ENCODE assay signal across 14 cellular contexts in the genomic region with DNA sequence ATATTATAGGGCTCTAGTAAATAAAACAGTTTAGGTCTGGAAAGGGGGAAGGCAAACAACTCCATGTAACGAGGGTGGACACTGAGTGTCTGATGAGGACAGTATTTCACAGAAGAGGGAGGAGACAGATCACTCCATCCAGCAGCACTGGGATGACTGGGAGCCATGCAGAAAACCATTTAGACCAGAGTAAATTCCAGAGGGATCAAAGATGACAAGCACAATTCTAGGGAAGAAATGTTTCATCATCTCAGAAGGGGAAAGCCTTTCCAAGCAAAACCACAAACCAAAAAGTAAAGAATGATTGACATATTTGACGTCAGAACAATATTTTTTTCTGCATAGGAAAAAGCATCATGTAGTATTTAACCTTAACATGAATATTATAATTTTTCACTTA. TPM values are rescaled to one million over a fixed set of nuclear protein-coding genes. Genes with fewer than 3 reads are reported as not detected.
DNase-seq lines count a peak whose midpoint lies in the region; ATAC-seq, FAIRE-seq and TF ChIP-seq lines count a peak whose summit lies in the region.
"Had no signal": no experiment of that assay in that cellular context is flagged by ENCODE, and none has a peak within 500 bp of the region (broad histone marks: within the 10 kb centered on the region; RNA-seq: fewer than 3 reads in every experiment).

No MANE protein-coding gene starts in this region.

- H3K4me1 ChIP-seq in H9 (ENCODE audit: insufficient read depth, low read length) (no peaks in the 10 kb centered on the region), hepatocyte (ENCODE audit: insufficient read depth) (no peaks in the 10 kb centered on the region), pancreas (peaks cover 0 to 20% (median 11%) of the 10 kb centered on the region in 3 donors)

- H3K4ac ChIP-seq in H9 (ENCODE audit: low read depth, low read length): no peak overlapping the region

- no peak overlapping the region for H2BK120ac ChIP-seq in H9 (ENCODE audit: low read depth, low read length, poor library complexity, severe bottlenecking)

- H3K14ac ChIP-seq in H9 (ENCODE audit: insufficient read depth, low read length): no peak overlapping the region

- H3K4me3 ChIP-seq in hepatocyte (no peak overlapping the region), pancreas (no peak overlapping the region), foreskin fibroblast (ENCODE audit: low read depth in 1 of 2, low read length in 2 of 2) (no peak overlapping the region)
- H3K4me3 ChIP-seq: GM23338 had no signal

- H3K4me2 ChIP-seq in H9 (ENCODE audit: insufficient read depth, insufficient read length, low read length) (no peak overlapping the region), hepatocyte (no peak overlapping the region)
- H3K4me2 ChIP-seq: GM23338 had no signal

- WGBS in H9 (ENCODE audit: extremely low coverage, insufficient read length, low lambda C conversion rate): no CpG with 5 or more reads among the region's 2 CpGs
- WGBS in hepatocyte (ENCODE audit: low lambda C conversion rate, missing lambda C conversion rate): 70% methylated on average over 2 of the region's 2 CpGs
- WGBS in pancreas, 2 donors: 69 to 90% methylated on average over 2 of the region's 2 CpGs

- H4K91ac ChIP-seq in H9 (ENCODE audit: insufficient read length, low read depth, low read length): no peak overlapping the region

- H3K4me3 Mint-ChIP-seq in H9: no peak overlapping the region
- peak overlapping the region; percentile 39 for H3K4me3 Mint-ChIP-seq in activated naive CD8-positive, alpha-beta T cell treated with anti-CD3 and anti-CD28 coated beads, Interleukin-2, amount 10 ng/mL, durations not matched to agents 7 days and 5 days
- H3K4me3 Mint-ChIP-seq in effector memory CD8-positive, alpha-beta T cell: no peak overlapping the region
- H3K4me3 Mint-ChIP-seq: CD8-positive, alpha-beta memory T cell; GM23338 had no signal

- H3K9me3 ChIP-seq in H9 (ENCODE audit: control insufficient read depth, low read depth, low read length) (no peaks in the 10 kb centered on the region), hepatocyte (ENCODE audit: low read depth) (no peaks in the 10 kb centered on the region), pancreas (no peaks in the 10 kb centered on the region)

- H4K5ac ChIP-seq in H9 (ENCODE audit: insufficient read length, low read depth, low read length): no peak overlapping the region

- H3K9me2 ChIP-seq in hepatocyte (replicated peaks; ENCODE audit: insufficient read depth): no peaks in the 10 kb centered on the region

- no peak overlapping the region for H2BK15ac ChIP-seq in H9 (ENCODE audit: low read depth, low read length)

- peak; percentile 10 for DNase-seq in AG09319 (ENCODE audit: extremely low read depth, low read depth)
- DNase-seq in H9: no peak
- DNase-seq in activated naive CD8-positive, alpha-beta T cell treated with anti-CD3 and anti-CD28 coated beads, Interleukin-2, amount 10 ng/mL, durations not matched to agents 7 days and 5 days: no peak
- no peak for DNase-seq in hepatocyte (ENCODE audit: low spot score)
- no peak for DNase-seq in pancreas
- no peak for DNase-seq in effector memory CD8-positive, alpha-beta T cell
- DNase-seq in foreskin fibroblast: no peak
- DNase-seq: effector memory CD4-positive, alpha-beta T cell; KG1; NCI-H187; NCI-H526 treated with DMSO at 0.1 percent for 48 hours; stimulated activated CD4-positive, alpha-beta T cell treated with anti-CD3 and anti-CD28 coated beads, Interleukin-2, amount 100 ng/mL, for 24 hours had no signal

- H3K27ac ChIP-seq in H9 (ENCODE audit: insufficient read length, low read depth, low read length) (no peak overlapping the region), hepatocyte (peak overlapping the region; percentile 98), pancreas (no peak overlapping the region)

- H2AFZ ChIP-seq in H9 (ENCODE audit: low read length) (no peak overlapping the region), hepatocyte (no peak overlapping the region)
- H2AFZ ChIP-seq: GM23338 had no signal

- TF ChIP-seq CTCF in AG09319 (IDR thresholded peaks at IDR 0.05; ENCODE audit: low read depth, low read length) (no peak), H9 (conservative IDR thresholded peaks at IDR 0.05) (no peak), hepatocyte (IDR thresholded peaks at IDR 0.05; ENCODE audit: poor library complexity) (no peak), pancreas (IDR thresholded peaks at IDR 0.05) (no peak), foreskin fibroblast (IDR thresholded peaks at IDR 0.05; ENCODE audit: low read depth, low read length) (no peak)

- no peak overlapping the region for H2AK5ac ChIP-seq in H9 (ENCODE audit: insufficient read length, low read length)

- H3K27ac Mint-ChIP-seq in H9: peak overlapping the region in 2 of 3 experiments; percentile 4 to 65; a peak in 2 of 7 replicates
- peak overlapping the region; percentile 63 for H3K27ac Mint-ChIP-seq in activated naive CD8-positive, alpha-beta T cell treated with anti-CD3 and anti-CD28 coated beads, Interleukin-2, amount 10 ng/mL, durations not matched to agents 7 days and 5 days
- no peak overlapping the region for H3K27ac Mint-ChIP-seq in effector memory CD8-positive, alpha-beta T cell
- H3K27ac Mint-ChIP-seq: GM23338 had no signal

- H3K56ac ChIP-seq in H9 (ENCODE audit: insufficient read length, low read depth, low read length): no peak overlapping the region

- no peaks in the 10 kb centered on the region for H3K23me2 ChIP-seq in H9 (ENCODE audit: insufficient read length, low read depth, low read length, poor library complexity, severe bottlenecking)

- H3K79me2 ChIP-seq in H9 (ENCODE audit: insufficient read depth, low read length): no peaks in the 10 kb centered on the region
- H3K79me2 ChIP-seq in hepatocyte: peaks cover 23% of the 10 kb centered on the region

- H2BK20ac ChIP-seq in H9 (ENCODE audit: low read depth, low read length, poor library complexity, severe bottlenecking): no peak overlapping the region

- POLR2A ChIA-PET in activated naive CD8-positive, alpha-beta T cell treated with anti-CD3 and anti-CD28 coated beads, Interleukin-2, amount 10 ng/mL, durations not matched to agents 7 days and 5 days (lab: Charles Lee): interaction anchor here (0.7 kb wide), 1 partner anchor 45 kb away, joined by 3 read pairs; no protein-coding TSS in a partner anchor

- no peaks in the 10 kb centered on the region for H3K36me3 ChIP-seq in hepatocyte (replicated peaks; ENCODE audit: insufficient read depth, low read depth)
- peaks cover 4 to 64% (median 30%) of the 10 kb centered on the region in 3 donors for H3K36me3 ChIP-seq in pancreas

- H2BK12ac ChIP-seq in H9 (ENCODE audit: insufficient read length, low read depth, low read length): no peak overlapping the region

- H3K79me1 ChIP-seq in H9 (ENCODE audit: insufficient read depth, low read depth, low read length, poor library complexity, severe bottlenecking): no peaks in the 10 kb centered on the region

- H2BK5ac ChIP-seq in H9 (ENCODE audit: insufficient read length, low read length): no peak overlapping the region

- no peak for ATAC-seq in activated naive CD8-positive, alpha-beta T cell treated with anti-CD3 and anti-CD28 coated beads, Interleukin-2, amount 10 ng/mL, durations not matched to agents 7 days and 5 days (ENCODE audit: low read depth)
- ATAC-seq in pancreas: no peak
- ATAC-seq in effector memory CD8-positive, alpha-beta T cell (replicated peaks): no peak
- ATAC-seq: GM23338 had no signal

- H3K9me3 Mint-ChIP-seq in H9: no peaks in the 10 kb centered on the region
- H3K9me3 Mint-ChIP-seq in activated naive CD8-positive, alpha-beta T cell treated with anti-CD3 and anti-CD28 coated beads, Interleukin-2, amount 10 ng/mL, durations not matched to agents 7 days and 5 days: no peaks in the 10 kb centered on the region
- H3K9me3 Mint-ChIP-seq in effector memory CD8-positive, alpha-beta T cell: no peaks in the 10 kb centered on the region
- H3K9me3 Mint-ChIP-seq: CD8-positive, alpha-beta memory T cell; GM23338 had no signal

- H4K8ac ChIP-seq in H9 (replicated peaks; ENCODE audit: insufficient read length, low read depth, low read length): no peak overlapping the region

- H3K9ac ChIP-seq in H9 (ENCODE audit: extremely low read depth, insufficient read length, low read length): no peak overlapping the region

- H4K20me1 ChIP-seq in H9 (ENCODE audit: control insufficient read depth, insufficient read depth, insufficient read length) (peaks cover 2% of the 10 kb centered on the region), hepatocyte (ENCODE audit: insufficient read depth, poor library complexity, severe bottlenecking) (no peaks in the 10 kb centered on the region)

- no peak overlapping the region for H3K18ac ChIP-seq in H9 (ENCODE audit: insufficient read length, low read depth, low read length)

- intact Hi-C loops in pancreas (cut with DNase I): no loop called here

- H3K27me3 ChIP-seq in H9 (ENCODE audit: insufficient read depth, low read length) (no peaks in the 10 kb centered on the region), hepatocyte (no peaks in the 10 kb centered on the region), pancreas (no peaks in the 10 kb centered on the region)

- FAIRE-seq in pancreas (lab: Jason Lieb, UNC): no peak

- no peak overlapping the region for H3K23ac ChIP-seq in H9 (ENCODE audit: insufficient read length, low read depth, low read length)

- peaks cover 4 to 11% of the 10 kb centered on the region in 2 experiments for H3K4me1 Mint-ChIP-seq in H9
- peaks cover 11% of the 10 kb centered on the region for H3K4me1 Mint-ChIP-seq in activated naive CD8-positive, alpha-beta T cell treated with anti-CD3 and anti-CD28 coated beads, Interleukin-2, amount 10 ng/mL, durations not matched to agents 7 days and 5 days
- H3K4me1 Mint-ChIP-seq in effector memory CD8-positive, alpha-beta T cell (ENCODE audit: low read depth in 2 of 2): peaks cover under 1 to 2% of the 10 kb centered on the region in 2 donors

- H3K27me3 Mint-ChIP-seq in H9 (ENCODE audit: low read depth): no peaks in the 10 kb centered on the region
- no peaks in the 10 kb centered on the region for H3K27me3 Mint-ChIP-seq in activated naive CD8-positive, alpha-beta T cell treated with anti-CD3 and anti-CD28 coated beads, Interleukin-2, amount 10 ng/mL, durations not matched to agents 7 days and 5 days
- H3K27me3 Mint-ChIP-seq in effector memory CD8-positive, alpha-beta T cell: no peaks in the 10 kb centered on the region
- H3K27me3 Mint-ChIP-seq: CD8-positive, alpha-beta memory T cell had no signal

- no peak overlapping the region for H3T11ph ChIP-seq in H9 (ENCODE audit: low read length)

- H3K36me3 Mint-ChIP-seq in H9 (ENCODE audit: insufficient read depth in 1 of 3, low read depth in 3 of 3): peaks cover 47 to 89% (median 82%) of the 10 kb centered on the region in 3 experiments
- H3K36me3 Mint-ChIP-seq in activated naive CD8-positive, alpha-beta T cell treated with anti-CD3 and anti-CD28 coated beads, Interleukin-2, amount 10 ng/mL, durations not matched to agents 7 days and 5 days: peaks cover 20% of the 10 kb centered on the region
- peaks cover 30% of the 10 kb centered on the region for H3K36me3 Mint-ChIP-seq in effector memory CD8-positive, alpha-beta T cell (ENCODE audit: insufficient read depth)

RNA-seq across cellular contexts. Expression of a gene that starts 4.7 kb away (rescaled TPM):
- total RNA-seq in H9 (2021): 10.1 and 10.6 TPM in 2 replicates
- total RNA-seq in activated naive CD8-positive, alpha-beta T cell treated with anti-CD3 and anti-CD28 coated beads, Interleukin-2, amount 10 ng/mL, durations not matched to agents 7 days and 5 days: 10 to 100 TPM; 49.6 to 53.9 TPM
- 284 and 295 TPM in 2 replicates for total RNA-seq in hepatocyte
- polyA plus RNA-seq in hepatocyte: 332 and 337 TPM in 2 replicates
- total RNA-seq in pancreas: 10 to 100 TPM; 14.6 to 36.9 (median 20.6) TPM
- polyA plus RNA-seq in pancreas: 10 to 100 TPM; 16.0 to 28.1 TPM

RNA-seq across cellular contexts. Expression of a gene that starts 47.8 kb away (rescaled TPM):
- total RNA-seq in H9 (2021) (9.9 and 10.0 TPM in 2 replicates), hepatocyte (3.5 and 4.6 TPM in 2 replicates), pancreas (1 to 10 TPM in 5 of 6 donors, under 1 TPM in 1; 0.95 to 2.8 (median 1.5) TPM)
- total RNA-seq in activated naive CD8-positive, alpha-beta T cell treated with anti-CD3 and anti-CD28 coated beads, Interleukin-2, amount 10 ng/mL, durations not matched to agents 7 days and 5 days: 10 to 100 TPM; 16.8 to 16.9 TPM
- polyA plus RNA-seq in hepatocyte (1.9 and 3.4 TPM in 2 replicates), pancreas (1 to 10 TPM; 2.2 to 3.4 TPM)

RNA-seq across cellular contexts. Expression of a gene that starts 58.1 kb away (rescaled TPM):
- total RNA-seq in H9 (2021): 211 and 242 TPM in 2 replicates
- 100 to 1,000 TPM; 116 to 121 TPM for total RNA-seq in activated naive CD8-positive, alpha-beta T cell treated with anti-CD3 and anti-CD28 coated beads, Interleukin-2, amount 10 ng/mL, durations not matched to agents 7 days and 5 days
- total RNA-seq in hepatocyte: 62.3 and 70.8 TPM in 2 replicates
- polyA plus RNA-seq in hepatocyte: 79.8 and 80.5 TPM in 2 replicates
- total RNA-seq in pancreas: 100 to 1,000 TPM in 1 of 6 donors, 10 to 100 TPM in 5; 58.0 to 133 (median 82.7) TPM
- 100 to 1,000 TPM in 1 of 2 donors, 10 to 100 TPM in 1; 80.8 to 254 TPM for polyA plus RNA-seq in pancreas

Comparison
In these comparisons a context has a peak if more than half of its experiments do, and no peak if none do; other contexts are left out.
1. H3K27ac Mint-ChIP-seq: peak in H9 (2 of 3) and activated naive CD8-positive, alpha-beta T cell treated with anti-CD3 and anti-CD28 coated beads, Interleukin-2, amount 10 ng/mL, durations not matched to agents 7 days and 5 days (single experiment); none in effector memory CD8-positive, alpha-beta T cell (0 of 2).